Comparison of ENCODE assay signal across 1 cellular context in genomic region chr1:20080441-20081330, GRCh38.
TF ChIP-seq lines count a peak whose summit lies in the region.

No MANE protein-coding gene starts in this region.

TF ChIP-seq in GM12878, 131 proteins besides CTCF, POLR2A, EP300 and RAD21 (continued from another document):
- TF ChIP-seq ZNF592 (IDR thresholded peaks at IDR 0.05) (no peak), ATF7 (IDR thresholded peaks at IDR 0.05; ENCODE audit: low read depth) (no peak), CBX5 (IDR thresholded peaks at IDR 0.05; ENCODE audit: low read depth) (no peak), SMC3 (IDR thresholded peaks at IDR 0.05; ENCODE audit: borderline replicate concordance, low read length) (no peak), LARP7 (IDR thresholded peaks at IDR 0.05) (no peak), MAX (IDR thresholded peaks at IDR 0.05; ENCODE audit: low read depth, low read length) (no peak), BCL11A (IDR thresholded peaks at IDR 0.05; ENCODE audit: low read depth, low read length) (peak; percentile 64; the same call in 1 of the 2 replicates), BCL3 (IDR thresholded peaks at IDR 0.05; ENCODE audit: borderline replicate concordance, insufficient read depth, low read depth, low read length, poor library complexity, severe bottlenecking) (no peak), RFX5 (IDR thresholded peaks at IDR 0.05; ENCODE audit: low read depth, low read length) (no peak), ESRRA (IDR thresholded peaks at IDR 0.05; ENCODE audit: low read length) (no peak), KAT2A (conservative IDR thresholded peaks at IDR 0.05; ENCODE audit: control insufficient read depth, low read depth, low read length) (no peak), RB1 (IDR thresholded peaks at IDR 0.05; ENCODE audit: borderline replicate concordance) (no peak), MEF2B (IDR thresholded peaks at IDR 0.05; ENCODE audit: partially characterized antibody, poor library complexity, severe bottlenecking) (peak; percentile 62), ZNF274 (IDR thresholded peaks at IDR 0.05; ENCODE audit: insufficient read depth, insufficient read length) (no peak), ZNF687 (IDR thresholded peaks at IDR 0.05) (no peak), CBX3 (IDR thresholded peaks at IDR 0.05; ENCODE audit: borderline replicate concordance, low read depth) (no peak), ZBTB40 (IDR thresholded peaks at IDR 0.05; ENCODE audit: borderline replicate concordance) (no peak), ZZZ3 (IDR thresholded peaks at IDR 0.05; ENCODE audit: control insufficient read depth, insufficient read length, low read depth) (no peak), TCF3 (IDR thresholded peaks at IDR 0.05; ENCODE audit: borderline replicate concordance, insufficient read depth, low read depth, low read length) (0 out of 2 replicates have a peak, but pooled peaks have one; percentile 24), MEF2A (IDR thresholded peaks at IDR 0.05; ENCODE audit: insufficient read depth, low read depth, low read length) (peak; percentile 85), TCF12 (IDR thresholded peaks at IDR 0.05; ENCODE audit: low read depth, low read length) (no peak), ATF3 (IDR thresholded peaks at IDR 0.05; ENCODE audit: borderline replicate concordance, extremely low read depth, low read depth, low read length) (no peak), FOXK2 (IDR thresholded peaks at IDR 0.05) (no peak), KDM1A (IDR thresholded peaks at IDR 0.05; ENCODE audit: borderline replicate concordance) (no peak), CHD4 (IDR thresholded peaks at IDR 0.05) (no peak), SMAD1 (IDR thresholded peaks at IDR 0.05; ENCODE audit: low read depth, partially characterized antibody) (no peak), CREB1 (IDR thresholded peaks at IDR 0.05; ENCODE audit: low read depth) (0 out of 2 replicates have a peak, but pooled peaks have one; percentile 33), TBL1XR1 (IDR thresholded peaks at IDR 0.05; ENCODE audit: low read depth, low read length) (peak; percentile 63; the same call in 1 of the 2 replicates), WRNIP1 (IDR thresholded peaks at IDR 0.05; ENCODE audit: borderline replicate concordance, low read depth, low read length) (no peak), JUND (IDR thresholded peaks at IDR 0.05; ENCODE audit: low read depth, low read length) (no peak), NR2C1 (IDR thresholded peaks at IDR 0.05) (no peak), EGR1 (IDR thresholded peaks at IDR 0.05; ENCODE audit: borderline replicate concordance in 1 of 2, low read depth in 2 of 2, low read length in 2 of 2) (no peak), IKZF2 (IDR thresholded peaks at IDR 0.05) (peak; percentile 73 to 75; a peak in 2 of 4 replicates), ZSCAN29 (IDR thresholded peaks at IDR 0.05) (no peak), FOXM1 (IDR thresholded peaks at IDR 0.05; ENCODE audit: low read depth, low read length) (no peak), RCOR1 (conservative IDR thresholded peaks at IDR 0.05; ENCODE audit: low read depth, low read length) (no peak), KLF5 (IDR thresholded peaks at IDR 0.05; ENCODE audit: partially characterized antibody) (no peak), DPF2 (IDR thresholded peaks at IDR 0.05) (no peak; the same call in 1 of the 2 replicates), E2F8 (IDR thresholded peaks at IDR 0.05; ENCODE audit: low read depth, partially characterized antibody) (no peak), BHLHE40 (IDR thresholded peaks at IDR 0.05; ENCODE audit: borderline replicate concordance in 1 of 2, low read depth in 2 of 2, low read length in 1 of 2) (no peak), CBFB (IDR thresholded peaks at IDR 0.05; ENCODE audit: low read depth) (no peak; the same call in 1 of the 2 replicates), ZNF384 (IDR thresholded peaks at IDR 0.05; ENCODE audit: borderline replicate concordance, low read depth, low read length) (no peak), MYC (IDR thresholded peaks at IDR 0.05; ENCODE audit: insufficient read depth, insufficient read length, insufficient replicate concordance, low read length, severe bottlenecking) (no peak), NR2F1 (conservative IDR thresholded peaks at IDR 0.05) (0 out of 2 replicates have a peak, but pooled peaks have one; percentile 3)
